Comparison of ENCODE assay signal across 8 cellular contexts in genomic region chr10:124724279-124725027, GRCh38. TPM values are rescaled to one million over a fixed set of nuclear protein-coding genes. Genes with fewer than 3 reads are reported as not detected.
DNase-seq lines count a peak whose midpoint lies in the region; ATAC-seq and TF ChIP-seq lines count a peak whose summit lies in the region.

No MANE protein-coding gene starts in this region.

- no peaks in the 10 kb centered on the region for H3K9me3 ChIP-seq in CD8-positive, alpha-beta memory T cell (ENCODE audit: low read length)
- H3K9me3 ChIP-seq in SU-DHL-6 (ENCODE audit: insufficient read depth, low read length) (no peaks in the 10 kb centered on the region), prostate gland (no peaks in the 10 kb centered on the region)

- H3K79me2 ChIP-seq in SU-DHL-6 (ENCODE audit: insufficient read depth, low read length) = peaks cover 100% of the 10 kb centered on the region

- H3K4me3 ChIP-seq in CD8-positive, alpha-beta memory T cell (ENCODE audit: low read length) = no peak overlapping the region
- H3K4me3 ChIP-seq in SU-DHL-6 (ENCODE audit: insufficient read depth, low read length, poor library complexity, severe bottlenecking) (no peak overlapping the region), prostate gland (no peak overlapping the region)

- H3K9me3 Mint-ChIP-seq in CD8-positive, alpha-beta memory T cell = no peaks in the 10 kb centered on the region

- H3K4me2 ChIP-seq in SU-DHL-6 (ENCODE audit: low read depth, low read length, poor library complexity, severe bottlenecking) = peak overlapping the region; percentile 39

- peaks cover 69% of the 10 kb centered on the region for H3F3A ChIP-seq in SU-DHL-6 (ENCODE audit: insufficient read depth)

- H4K20me1 ChIP-seq in SU-DHL-6 (ENCODE audit: low read depth, low read length) = peaks cover 14% of the 10 kb centered on the region; the same call in 1 of the 2 replicates

- peaks cover 89 to 99% (median 98%) of the 10 kb centered on the region in 3 donors for H3K4me1 Mint-ChIP-seq in CD8-positive, alpha-beta memory T cell

- intact Hi-C loops in head of caudate nucleus (cut with DNase I) = loop anchor here (2.0 kb wide), 1 partner anchor 18 kb away; no protein-coding TSS in a partner anchor
- intact Hi-C loops in prostate gland (cut with DNase I) = no loop called here

- H3K9ac ChIP-seq in SU-DHL-6 (ENCODE audit: low read length) = peak overlapping the region; percentile 17; the same call in 1 of the 2 replicates

- H3K4me3 Mint-ChIP-seq in CD8-positive, alpha-beta memory T cell = peak overlapping the region; percentile 14 to 88 (median 78)

- peak in 1 of 5 donors; percentile 41 for DNase-seq in CD8-positive, alpha-beta memory T cell
- DNase-seq in head of caudate nucleus = peak; percentile 80 to 99 (median 93)
- no peak for DNase-seq in prostate gland (ENCODE audit: low spot score)
- no peak for DNase-seq in NCI-H446 treated with DMSO at 0.1 percent for 48 hours (lab: John Stamatoyannopoulos, UW)

- no peaks in the 10 kb centered on the region for H3K27me3 ChIP-seq in CD8-positive, alpha-beta memory T cell (ENCODE audit: insufficient read depth, low read length, poor library complexity, severe bottlenecking)
- no peaks in the 10 kb centered on the region for H3K27me3 ChIP-seq in SU-DHL-6 (ENCODE audit: low read length)
- no peaks in the 10 kb centered on the region for H3K27me3 ChIP-seq in prostate gland (replicated peaks; ENCODE audit: insufficient read depth)

- H3K9me2 ChIP-seq in SU-DHL-6 (replicated peaks; ENCODE audit: insufficient read depth, low read length) = no peaks in the 10 kb centered on the region

- POLR2A ChIA-PET in CD8-positive, alpha-beta memory T cell (lab: Charles Lee) = interaction anchor here (0.5 to 1.4 kb wide), 2 partner anchors 60 to 110 kb away, joined by 3 to 5 read pairs; no protein-coding TSS in a partner anchor

- TF ChIP-seq POLR2A in prostate gland (IDR thresholded peaks at IDR 0.05) = no peak

- TF ChIP-seq CTCF in SU-DHL-6 (IDR thresholded peaks at IDR 0.05; ENCODE audit: insufficient read depth, low read length, poor library complexity, severe bottlenecking) (no peak), prostate gland (IDR thresholded peaks at IDR 0.05) (no peak)

- H2AFZ ChIP-seq in SU-DHL-6 (ENCODE audit: low read depth, low read length, severe bottlenecking) = no peak overlapping the region

- peaks cover 0 to 24% (median 7%) of the 10 kb centered on the region in 3 donors for H3K36me3 Mint-ChIP-seq in CD8-positive, alpha-beta memory T cell

- peak overlapping the region; percentile 88 to 99 (median 96) for H3K27ac Mint-ChIP-seq in CD8-positive, alpha-beta memory T cell

- CTCF ChIA-PET in CD8-positive, alpha-beta memory T cell (lab: Charles Lee) = interaction anchor here (0.8 to 23.7 kb wide), 10 partner anchors 9 to 112 kb away, joined by 3 to 397 read pairs (median 5); no protein-coding TSS in a partner anchor

- peaks cover 95% of the 10 kb centered on the region for H3K4me1 ChIP-seq in CD8-positive, alpha-beta memory T cell (ENCODE audit: insufficient read depth, low read length)
- peaks cover 30% of the 10 kb centered on the region for H3K4me1 ChIP-seq in prostate gland (replicated peaks)

- ATAC-seq in GM21723 (IDR thresholded peaks at IDR 0.05; ENCODE audit: unreplicated experiment) (no peak), GM19023 (IDR thresholded peaks at IDR 0.05; ENCODE audit: unreplicated experiment) (no peak), GM18870 (IDR thresholded peaks at IDR 0.05; ENCODE audit: unreplicated experiment) (no peak)

- WGBS in prostate gland = 65% methylated on average over 20 of the region's 20 CpGs

- peak overlapping the region; percentile 69 for H3K27ac ChIP-seq in CD8-positive, alpha-beta memory T cell (ENCODE audit: low read depth, low read length)
- peak overlapping the region; percentile 69 for H3K27ac ChIP-seq in SU-DHL-6 (ENCODE audit: low read depth, low read length)
- peak overlapping the region; percentile 48 to 50 for H3K27ac ChIP-seq in prostate gland

- peaks cover 5% of the 10 kb centered on the region for H3K36me3 ChIP-seq in CD8-positive, alpha-beta memory T cell (ENCODE audit: insufficient read depth, low read length)
- H3K36me3 ChIP-seq in SU-DHL-6 (ENCODE audit: low read length) (peaks cover 2% of the 10 kb centered on the region; the same call in 1 of the 2 replicates), prostate gland (no peaks in the 10 kb centered on the region)

- H3K27me3 Mint-ChIP-seq in CD8-positive, alpha-beta memory T cell = peaks cover 0 to 3% of the 10 kb centered on the region in 2 donors

RNA-seq across cellular contexts. Expression of gene FAM53B, which starts 19.7 kb away (rescaled TPM):
- 10 to 100 TPM; 28.8 to 29.2 TPM for total RNA-seq in CD8-positive, alpha-beta memory T cell
- polyA plus RNA-seq in CD8-positive, alpha-beta memory T cell = 41.6 TPM
- total RNA-seq in prostate gland = 100 to 1,000 TPM in 1 of 2 donors, 10 to 100 TPM in 1; 28.9 to 101 TPM

Comparison
In these comparisons a context has a peak if more than half of its experiments do, and no peak if none do; other contexts are left out.
1. DNase-seq: peak in head of caudate nucleus (42 of 42); none in prostate gland (single experiment) and NCI-H446 treated with DMSO at 0.1 percent for 48 hours (single experiment).
2. Peak in every context shown above with its lines, with median percentiles within 50 percentile points of each other: H3K27ac ChIP-seq.